ENCODE assay signal across 9 cellular contexts in genomic region chr1:201889092-201889968, GRCh38. TPM values are rescaled to one million over a fixed set of nuclear protein-coding genes. Genes with fewer than 3 reads are reported as not detected.
DNase-seq lines count a peak whose midpoint lies in the region; ATAC-seq and TF ChIP-seq lines count a peak whose summit lies in the region.
"Had no signal": no experiment of that assay in that cellular context is flagged by ENCODE, and none has a peak within 500 bp of the region (broad histone marks: within the 10 kb centered on the region; RNA-seq: fewer than 3 reads in every experiment).

No MANE protein-coding gene starts in this region.

- peak overlapping the region; percentile 61 for H4K12ac ChIP-seq in trophoblast cell (ENCODE audit: low read depth, low read length)

- DNase-seq in CD4-positive, alpha-beta memory T cell: peak in 1 of 5 donors; percentile 3
- DNase-seq in SJCRH30 (no peak), esophagus squamous epithelium (lab: John Stamatoyannopoulos, UW) (no peak), trophoblast cell (no peak), NCI-H1694 treated with DMSO at 0.1 percent for 48 hours (lab: John Stamatoyannopoulos, UW) (no peak), COR-L47 (lab: John Stamatoyannopoulos, UW) (no peak), CD1c-positive myeloid dendritic cell (ENCODE audit: extremely low spot score) (no peak)

- H3K27ac Mint-ChIP-seq in CD4-positive, alpha-beta memory T cell: no peak overlapping the region

- no peaks in the 10 kb centered on the region for H3K36me3 ChIP-seq in CD4-positive, alpha-beta memory T cell (ENCODE audit: insufficient read depth, low read length)
- H3K36me3 ChIP-seq in SJCRH30: no peaks in the 10 kb centered on the region
- no peaks in the 10 kb centered on the region for H3K36me3 ChIP-seq in esophagus squamous epithelium
- H3K36me3 ChIP-seq in trophoblast cell (ENCODE audit: control insufficient read depth in 1 of 2, insufficient read depth in 2 of 2, low read length in 2 of 2): peaks cover 2% of the 10 kb centered on the region in 2 experiments

- POLR2A ChIA-PET in CD4-positive, alpha-beta memory T cell (lab: Charles Lee; ENCODE audit: partially characterized antibody): no interaction called here

- peak overlapping the region; percentile 27 to 90 (median 76) for H3K4me3 Mint-ChIP-seq in CD4-positive, alpha-beta memory T cell

- H4K8ac ChIP-seq in trophoblast cell (ENCODE audit: low read depth, low read length): peak overlapping the region; percentile 81

- H3K4ac ChIP-seq in trophoblast cell (ENCODE audit: low read depth, low read length): peak overlapping the region; percentile 24

- H3K4me1 Mint-ChIP-seq in CD4-positive, alpha-beta memory T cell: peaks cover 2 to 10% (median 5%) of the 10 kb centered on the region in 4 donors

- H3K4me3 ChIP-seq in CD4-positive, alpha-beta memory T cell (ENCODE audit: low read length in 2 of 2): peak overlapping the region in 1 of 2 donors; percentile 30
- H3K4me3 ChIP-seq in SJCRH30 (peak overlapping the region; percentile 64), esophagus squamous epithelium (peak overlapping the region; percentile 50 to 86 (median 64)), trophoblast cell (ENCODE audit: low read depth, low read length) (peak overlapping the region; percentile 67)

- peaks cover 0 to 2% (median 0%) of the 10 kb centered on the region in 8 donors for H3K9me3 Mint-ChIP-seq in CD4-positive, alpha-beta memory T cell

- peak overlapping the region; percentile 64 for H2BK12ac ChIP-seq in trophoblast cell (ENCODE audit: low read length)

- ATAC-seq in HG02970 (IDR thresholded peaks at IDR 0.05; ENCODE audit: low FRiP score, unreplicated experiment): no peak

- peaks cover 24% of the 10 kb centered on the region for H3K27me3 ChIP-seq in CD4-positive, alpha-beta memory T cell (ENCODE audit: insufficient read depth, low read length)
- no peaks in the 10 kb centered on the region for H3K27me3 ChIP-seq in SJCRH30
- H3K27me3 ChIP-seq in esophagus squamous epithelium: peaks cover 0 to 33% (median 0%) of the 10 kb centered on the region in 4 donors
- peaks cover 5% of the 10 kb centered on the region for H3K27me3 ChIP-seq in trophoblast cell (ENCODE audit: insufficient read depth, low read length)

- H3K18ac ChIP-seq in trophoblast cell (ENCODE audit: low read length): peak overlapping the region; percentile 52

- CTCF ChIA-PET in CD4-positive, alpha-beta memory T cell (lab: Charles Lee; ENCODE audit: partially characterized antibody): no interaction called here

- no peak for TF ChIP-seq CTCF in esophagus squamous epithelium (IDR thresholded peaks at IDR 0.05)

- H2BK5ac ChIP-seq in trophoblast cell (ENCODE audit: low read depth, low read length, poor library complexity): no peak overlapping the region

- peak overlapping the region; percentile 13 for H2AFZ ChIP-seq in trophoblast cell (ENCODE audit: insufficient read depth, low read length, poor library complexity)

- no peak overlapping the region for H3K23ac ChIP-seq in trophoblast cell (ENCODE audit: low read length)

- H3K14ac ChIP-seq in trophoblast cell (ENCODE audit: low read length): peak overlapping the region; percentile 78

- peak overlapping the region; percentile 7 for H4K91ac ChIP-seq in trophoblast cell (ENCODE audit: low read depth, low read length)

- H3K79me2 ChIP-seq in trophoblast cell (ENCODE audit: control insufficient read depth, insufficient read depth, low read length, poor library complexity): peaks cover 5% of the 10 kb centered on the region

- no peaks in the 10 kb centered on the region for H3K9me3 ChIP-seq in CD4-positive, alpha-beta memory T cell (ENCODE audit: control insufficient read depth in 1 of 2, low read length in 2 of 2)
- H3K9me3 ChIP-seq in SJCRH30 (replicated peaks): no peaks in the 10 kb centered on the region
- H3K9me3 ChIP-seq in esophagus squamous epithelium: no peaks in the 10 kb centered on the region
- H3K9me3 ChIP-seq in trophoblast cell (ENCODE audit: insufficient read depth, low read depth, low read length): no peaks in the 10 kb centered on the region

- intact Hi-C loops in CD4-positive, alpha-beta memory T cell (cut with micrococcal nuclease): no loop called here
- intact Hi-C loops in esophagus squamous epithelium (cut with DNase I): no loop called here

- peak overlapping the region; percentile 80 for H3K4me2 ChIP-seq in trophoblast cell (ENCODE audit: low read length)

- no peak overlapping the region for H3K27ac ChIP-seq in CD4-positive, alpha-beta memory T cell (ENCODE audit: low read depth, low read length)
- H3K27ac ChIP-seq in SJCRH30: no peak overlapping the region
- H3K27ac ChIP-seq in esophagus squamous epithelium: peak overlapping the region; percentile 58 to 86 (median 74)
- no peak overlapping the region for H3K27ac ChIP-seq in trophoblast cell (ENCODE audit: low read depth, low read length)

- H3K4me1 ChIP-seq in CD4-positive, alpha-beta memory T cell (ENCODE audit: insufficient read depth, low read length): peaks cover 14% of the 10 kb centered on the region
- H3K4me1 ChIP-seq in SJCRH30: peaks cover 10% of the 10 kb centered on the region
- peaks cover 18 to 59% (median 21%) of the 10 kb centered on the region in 3 donors for H3K4me1 ChIP-seq in esophagus squamous epithelium
- H3K4me1 ChIP-seq in trophoblast cell (ENCODE audit: control insufficient read depth in 1 of 2, insufficient read depth in 2 of 2, low read length in 2 of 2): peaks cover 25 to 26% of the 10 kb centered on the region in 2 experiments

- no peak for TF ChIP-seq POLR2A in esophagus squamous epithelium (IDR thresholded peaks at IDR 0.05)

- peak overlapping the region; percentile 58 for H2AK5ac ChIP-seq in trophoblast cell (ENCODE audit: low read length)

- WGBS in esophagus squamous epithelium, 2 donors: 49 to 53% methylated on average over 11 to 19 of the region's 33 CpGs
- no CpG with 5 or more reads among the region's 33 CpGs for WGBS in trophoblast cell (ENCODE audit: extremely low coverage, insufficient coverage, insufficient read length)

- no peaks in the 10 kb centered on the region for H3K36me3 Mint-ChIP-seq in CD4-positive, alpha-beta memory T cell

- H3K27me3 Mint-ChIP-seq in CD4-positive, alpha-beta memory T cell: peaks cover 20 to 56% of the 10 kb centered on the region in 2 donors

- no peak overlapping the region for H3K9ac ChIP-seq in trophoblast cell (ENCODE audit: low read length)

- H2BK120ac ChIP-seq in trophoblast cell (ENCODE audit: insufficient read depth, low read length, poor library complexity): peak overlapping the region; percentile 56

- H3K79me1 ChIP-seq in trophoblast cell (ENCODE audit: low read length): peaks cover 11% of the 10 kb centered on the region

RNA-seq across cellular contexts. Expression of gene SHISA4, which starts 0.6 kb away (rescaled TPM):
- total RNA-seq in CD4-positive, alpha-beta memory T cell: under 1 TPM; 0.58 to 0.94 TPM
- polyA plus RNA-seq in CD4-positive, alpha-beta memory T cell: under 1 TPM in 1 of 2 donors, not detected in 1; 0.59 TPM
- total RNA-seq in SJCRH30 (2014; rRNA removed; shearing (Covaris generic)): 3.5 and 3.8 TPM in 2 replicates
- 10 to 100 TPM in 1 of 4 donors, 1 to 10 TPM in 3; 3.3 to 12.3 (median 5.6) TPM for total RNA-seq in esophagus squamous epithelium
- polyA plus RNA-seq in trophoblast cell (2013): 14.7 and 15.2 TPM in 2 replicates

RNA-seq across cellular contexts. Expression of gene LMOD1, which starts 57.0 kb away (rescaled TPM):
- not detected for total RNA-seq in CD4-positive, alpha-beta memory T cell
- not detected for polyA plus RNA-seq in CD4-positive, alpha-beta memory T cell
- total RNA-seq in SJCRH30 (2014; rRNA removed; shearing (Covaris generic)): not detected in 2 replicates
- total RNA-seq in esophagus squamous epithelium: 100 to 1,000 TPM in 1 of 4 donors, 10 to 100 TPM in 2, 1 to 10 TPM in 1; 8.3 to 157 (median 38.6) TPM
- polyA plus RNA-seq in trophoblast cell (2013): 3.2 TPM in 2 replicates
- total RNA-seq: T-helper 1 cell treated with Interleukin-12 subunit alpha and Interleukin-12 subunit beta and Interleukin-4 antibody, amounts not matched to agents 30 ng/mL and 1 ng/mL, for 36 hours had no signal

Comparison
In these comparisons a context has a peak if more than half of its experiments do, and no peak if none do; other contexts are left out.
1. H3K27ac ChIP-seq: peak in esophagus squamous epithelium (4 of 4); none in CD4-positive, alpha-beta memory T cell (single experiment), SJCRH30 (single experiment) and trophoblast cell (single experiment).